In genomic region chr19:39243741-39244140, GRCh38 we compare ENCODE assay signal across 2 cellular contexts. TPM values are rescaled to one million over a fixed set of nuclear protein-coding genes. Genes with fewer than 3 reads are reported as not detected.
"Had no signal": no experiment of that assay in that cellular context is flagged by ENCODE, and none has a peak within 500 bp of the region (broad histone marks: within the 10 kb centered on the region; RNA-seq: fewer than 3 reads in every experiment).

No MANE protein-coding gene starts in this region.

RNA-seq across cellular contexts. Expression of gene IFNL3, which starts 1.1 kb away (rescaled TPM):
- total RNA-seq: G401, GM12878 had no signal
- polyA plus RNA-seq: GM12878 had no signal

RNA-seq across cellular contexts. Expression of gene IFNL4, which starts 4.9 kb away (rescaled TPM):
- total RNA-seq: G401, GM12878 had no signal
- polyA plus RNA-seq: GM12878 had no signal

RNA-seq across cellular contexts. Expression of gene IFNL2, which starts 24.5 kb away (rescaled TPM):
- total RNA-seq: G401, GM12878 had no signal

RNA-seq across cellular contexts. Expression of gene SYCN, which starts 39.7 kb away (rescaled TPM):
- total RNA-seq: G401 had no signal
- polyA plus RNA-seq: GM12878 had no signal

RNA-seq across cellular contexts. Expression of gene NCCRP1, which starts 47.0 kb away (rescaled TPM):
- total RNA-seq: GM12878 had no signal
- polyA plus RNA-seq: GM12878 had no signal
